ENCODE assay signal across 1 cellular context in the genomic region with DNA sequence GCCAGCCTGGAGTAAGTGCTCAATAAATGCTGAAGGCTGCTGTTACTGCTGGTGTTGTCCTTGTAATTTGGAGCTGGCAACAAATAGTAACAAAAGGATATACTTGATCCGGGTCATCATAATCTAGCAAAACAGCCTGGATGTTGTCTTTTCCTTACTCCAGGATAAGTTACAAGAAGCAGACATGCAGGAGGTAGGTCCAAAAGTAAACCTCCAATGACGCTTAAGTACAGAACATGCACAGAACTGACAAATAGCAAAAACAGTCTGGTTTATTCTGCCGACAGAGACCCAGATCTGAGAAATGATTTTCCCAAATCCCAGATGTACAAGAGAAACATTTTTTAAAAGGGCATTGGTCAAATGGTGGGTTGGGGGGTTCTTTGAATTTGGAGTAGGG.
TF ChIP-seq lines count a peak whose summit lies in the region.

No MANE protein-coding gene starts in this region.

TF ChIP-seq in HepG2, 621 proteins besides CTCF, POLR2A, EP300 and RAD21 (continued from another document):
- TF ChIP-seq, protein P1, sequence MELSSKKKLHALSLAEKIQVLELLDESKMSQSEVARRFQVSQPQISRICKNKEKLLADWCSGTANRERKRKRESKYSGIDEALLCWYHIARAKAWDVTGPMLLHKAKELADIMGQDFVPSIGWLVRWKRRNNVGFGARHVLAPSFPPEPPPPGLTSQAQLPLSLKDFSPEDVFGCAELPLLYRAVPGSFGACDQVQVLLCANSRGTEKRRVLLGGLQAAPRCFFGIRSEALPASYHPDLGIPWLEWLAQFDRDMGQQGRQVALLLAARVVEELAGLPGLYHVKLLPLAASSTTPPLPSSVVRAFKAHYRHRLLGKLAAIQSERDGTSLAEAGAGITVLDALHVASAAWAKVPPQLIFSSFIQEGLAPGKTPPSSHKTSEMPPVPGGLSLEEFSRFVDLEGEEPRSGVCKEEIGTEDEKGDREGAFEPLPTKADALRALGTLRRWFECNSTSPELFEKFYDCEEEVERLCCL (CRISPR knock-in tag; IDR thresholded peaks at IDR 0.05; ENCODE audit: borderline replicate concordance): no peak
- TF ChIP-seq EEA1 (CRISPR knock-in tag; IDR thresholded peaks at IDR 0.05; ENCODE audit: borderline replicate concordance) (no peak), CENPX (CRISPR knock-in tag; IDR thresholded peaks at IDR 0.05) (no peak), MIER3 (CRISPR knock-in tag; IDR thresholded peaks at IDR 0.05; ENCODE audit: borderline replicate concordance) (no peak), MLLT10 (CRISPR knock-in tag; IDR thresholded peaks at IDR 0.05) (no peak), NFKB2 (CRISPR knock-in tag; IDR thresholded peaks at IDR 0.05; ENCODE audit: borderline replicate concordance) (no peak), HHEX (CRISPR knock-in tag; IDR thresholded peaks at IDR 0.05) (no peak), FIP1L1 (IDR thresholded peaks at IDR 0.05; ENCODE audit: borderline replicate concordance, insufficient read depth, low read depth, low read length) (no peak), PCBP1 (IDR thresholded peaks at IDR 0.05; ENCODE audit: borderline replicate concordance, low read depth, low read length) (no peak)
TF ChIP-seq in HepG2: peak in this region for 0.
